ENCODE assay signal across 21 cellular contexts in genomic region chr4:24370421-24370820, GRCh38.
"Had no signal": no experiment of that assay in that cellular context is flagged by ENCODE, and none has a peak within 500 bp of the region (broad histone marks: within the 10 kb centered on the region; RNA-seq: fewer than 3 reads in every experiment).

No MANE protein-coding gene starts in this region.

- DNase-seq: kidney glomerular epithelial cell; left cardiac atrium; left lung; lower lobe of right lung; midbrain; mucosa of descending colon; naive thymus-derived CD4-positive, alpha-beta T cell; ovary; right lobe of liver; stimulated activated CD4-positive, alpha-beta T cell treated with anti-CD3 and anti-CD28 coated beads, Interleukin-1b, Interleukin-23, amount 100 ng/mL, for 48 hours; stimulated activated CD4-positive, alpha-beta T cell treated with anti-CD3 and anti-CD28 coated beads, Interleukin-2, amount 100 ng/mL, for 48 hours; stimulated activated CD4-positive, alpha-beta T cell treated with anti-CD3 and anti-CD28 coated beads, Interleukin-4, amount 100 ng/mL, for 4 hours; stimulated activated CD8-positive, alpha-beta memory T cell treated with anti-CD3 and anti-CD28 coated beads, Interleukin-4, amount 100 ng/mL, for 48 hours; stimulated activated naive CD4-positive, alpha-beta T cell treated with Interleukin-2 at 50 U/mL for 16 hours; stimulated activated naive CD8-positive, alpha-beta T cell treated with anti-CD3 and anti-CD28 coated beads, Interleukin-15, amount 100 ng/mL, for 72 hours; substantia nigra; uterus had no signal

- H3K9me3 ChIP-seq: left lung, lower lobe of right lung, mucosa of descending colon, ovary, right atrium auricular region, right lobe of liver, tibial nerve, uterus had no signal

- H3K4me3 ChIP-seq: hepatocyte, left lung, lower lobe of right lung, mucosa of descending colon, ovary, right atrium auricular region, right lobe of liver, smooth muscle cell, tibial nerve, uterus had no signal

- H3K27me3 ChIP-seq: hepatocyte, left lung, ovary, right atrium auricular region, right lobe of liver, tibial nerve, uterus had no signal

- H3K36me3 ChIP-seq: left lung, lower lobe of right lung, ovary, right atrium auricular region, right lobe of liver, tibial nerve, uterus had no signal
